Comparison of ENCODE assay signal across 13 cellular contexts in genomic region chr3:127689266-127689860, GRCh38. TPM values are rescaled to one million over a fixed set of nuclear protein-coding genes. Genes with fewer than 3 reads are reported as not detected.
DNase-seq lines count a peak whose midpoint lies in the region; ATAC-seq and TF ChIP-seq lines count a peak whose summit lies in the region.
"Had no signal": no experiment of that assay in that cellular context is flagged by ENCODE, and none has a peak within 500 bp of the region (broad histone marks: within the 10 kb centered on the region; RNA-seq: fewer than 3 reads in every experiment).

No MANE protein-coding gene starts in this region.

- peaks cover 1% of the 10 kb centered on the region for H3K36me3 Mint-ChIP-seq in Calu3 (ENCODE audit: insufficient read depth, unreplicated experiment)

- H3K4me1 Mint-ChIP-seq in Calu3 (ENCODE audit: low read depth, unreplicated experiment): no peaks in the 10 kb centered on the region

- intact Hi-C loops in Calu3 (cut with micrococcal nuclease; ENCODE audit: unreplicated experiment) (no loop called here), ascending aorta (cut with DNase I) (no loop called here), sciatic nerve (cut with DNase I) (loop anchor here (10.0 kb wide), 1 partner anchor 125 kb away; no protein-coding TSS in a partner anchor)

- no peaks in the 10 kb centered on the region for H3K9me3 ChIP-seq in ascending aorta
- H3K9me3 ChIP-seq: adrenal gland had no signal

- DNase-seq in Calu3: no peak
- DNase-seq in ascending aorta (ENCODE audit: low spot score in 2 of 2): peak in 1 of 2 donors; percentile 60
- peak; percentile 55 for DNase-seq in islet precursor cell
- peak; percentile 56 for DNase-seq in sciatic nerve (ENCODE audit: low spot score)
- no peak for DNase-seq in T-helper 2 cell
- no peak for DNase-seq in NOMO-1 (lab: John Stamatoyannopoulos, UW; ENCODE audit: unreplicated experiment in 2 of 2)
- no peak for DNase-seq in NCI-H1436 treated with DMSO at 0.1 percent for 48 hours (lab: John Stamatoyannopoulos, UW)
- DNase-seq: activated CD8-positive, alpha-beta memory T cell treated with anti-CD3 and anti-CD28 coated beads for 24 hours; stimulated activated CD8-positive, alpha-beta memory T cell treated with anti-CD3 and anti-CD28 coated beads, Interleukin-4, amount 100 ng/mL, for 48 hours; T-helper 17 cell had no signal

- CTCF ChIA-PET in Calu3 (lab: Charles Lee): interaction anchor here (0.8 to 1.3 kb wide), 4 partner anchors 115 to 270 kb away, joined by 3 to 4 read pairs (median 3); no protein-coding TSS in a partner anchor

- no peak overlapping the region for H3K4me3 Mint-ChIP-seq in Calu3 (ENCODE audit: low read depth, unreplicated experiment)
- H3K4me3 Mint-ChIP-seq: CD4-positive, alpha-beta T cell; T-helper 17 cell had no signal

- H3K27me3 ChIP-seq in ascending aorta: no peaks in the 10 kb centered on the region
- H3K27me3 ChIP-seq: adrenal gland had no signal

- TF ChIP-seq CTCF in Calu3 (IDR thresholded peaks at IDR 0.05; ENCODE audit: unreplicated experiment) (no peak), ascending aorta (IDR thresholded peaks at IDR 0.05) (no peak)

- no peaks in the 10 kb centered on the region for H3K9me3 Mint-ChIP-seq in Calu3 (ENCODE audit: low read depth, unreplicated experiment)
- H3K9me3 Mint-ChIP-seq: CD4-positive, alpha-beta T cell had no signal

- H3K27ac Mint-ChIP-seq in Calu3 (ENCODE audit: unreplicated experiment): no peak overlapping the region
- H3K27ac Mint-ChIP-seq: CD4-positive, alpha-beta T cell; T-helper 17 cell had no signal

- H3K36me3 ChIP-seq in ascending aorta: peaks cover 5 to 14% of the 10 kb centered on the region in 2 donors

- ATAC-seq in sciatic nerve (no peak), HG02759 (IDR thresholded peaks at IDR 0.05; ENCODE audit: unreplicated experiment) (no peak)
- ATAC-seq: T-helper 17 cell had no signal

- peak overlapping the region; percentile 85 to 89 for H3K27ac ChIP-seq in ascending aorta

- TSS peak; percentile 67 for BruUV-seq in Calu3 (replicated peaks; lab: Mats Ljungman, UMichigan)

- H3K27me3 Mint-ChIP-seq in Calu3 (ENCODE audit: unreplicated experiment): no peaks in the 10 kb centered on the region
- H3K27me3 Mint-ChIP-seq: CD4-positive, alpha-beta T cell; T-helper 17 cell had no signal

- peaks cover 29 to 32% of the 10 kb centered on the region in 2 donors for H3K4me1 ChIP-seq in ascending aorta
- H3K4me1 ChIP-seq: adrenal gland had no signal

- H3K4me3 ChIP-seq in ascending aorta: no peak overlapping the region
- H3K4me3 ChIP-seq: adrenal gland had no signal

RNA-seq across cellular contexts. Expression of gene ABTB1, which starts 16.6 kb away (rescaled TPM):
- total RNA-seq in Calu3 (2022): 25.1 and 27.2 TPM in 2 replicates
- 61.7 TPM for total RNA-seq in ascending aorta
- total RNA-seq in sciatic nerve: 98.8 TPM

Comparison
In these comparisons a context has a peak if more than half of its experiments do, and no peak if none do; other contexts are left out.
1. DNase-seq: peak in islet precursor cell (single experiment) and sciatic nerve (single experiment); none in Calu3 (single experiment), T-helper 2 cell (0 of 5), NOMO-1 (0 of 2) and NCI-H1436 treated with DMSO at 0.1 percent for 48 hours (single experiment).